In the genomic region with DNA sequence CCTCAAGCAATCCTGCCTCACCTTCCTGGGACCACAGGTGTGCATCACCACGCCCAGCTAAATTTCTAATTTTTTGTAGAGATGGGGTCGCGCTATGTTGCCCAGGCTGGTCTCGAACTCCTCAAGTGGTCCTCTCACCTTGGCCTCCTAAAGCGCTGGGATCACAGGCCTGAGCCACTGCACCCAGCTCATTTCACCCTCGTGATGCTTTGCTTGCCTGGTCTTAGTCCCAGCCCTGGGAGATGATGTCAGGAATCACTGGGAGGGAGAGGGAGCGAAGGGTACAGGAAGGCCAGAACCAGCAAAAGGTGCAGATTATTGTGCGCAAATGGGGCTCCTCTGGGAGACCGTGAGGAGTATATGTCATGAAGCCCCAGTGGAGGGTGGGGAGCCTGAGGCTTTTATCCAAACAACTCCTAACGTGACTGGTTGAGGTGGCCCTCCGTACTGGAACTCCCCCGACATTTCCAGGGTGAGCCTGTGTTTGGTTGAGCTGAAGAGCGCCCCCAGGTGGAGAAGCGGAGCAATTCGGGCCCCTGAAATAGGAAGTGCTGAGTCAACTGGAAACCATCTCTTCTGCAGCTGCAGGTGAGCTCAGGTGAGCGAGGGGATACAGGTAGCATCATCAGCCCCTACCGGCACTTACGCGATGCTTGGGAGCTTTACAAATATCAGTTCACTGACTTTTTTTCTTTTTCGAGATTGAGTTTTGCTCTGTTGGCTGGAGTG, we compare ENCODE assay signal across 11 cellular contexts. TPM values are rescaled to one million over a fixed set of nuclear protein-coding genes. Genes with fewer than 3 reads are reported as not detected.
DNase-seq lines count a peak whose midpoint lies in the region; ATAC-seq and TF ChIP-seq lines count a peak whose summit lies in the region.
"Had no signal": no experiment of that assay in that cellular context is flagged by ENCODE, and none has a peak within 500 bp of the region (broad histone marks: within the 10 kb centered on the region; RNA-seq: fewer than 3 reads in every experiment).

No MANE protein-coding gene starts in this region.

- no peak overlapping the region for H3K4me3 ChIP-seq in mesenchymal stem cell (ENCODE audit: insufficient read depth in 1 of 2, low read depth in 1 of 2, low read length in 2 of 2)
- H3K4me3 ChIP-seq: BLaER1 had no signal

- no peaks in the 10 kb centered on the region for H3K9me3 Mint-ChIP-seq in HFFc6
- peaks cover 12% of the 10 kb centered on the region for H3K9me3 Mint-ChIP-seq in activated naive CD8-positive, alpha-beta T cell treated with anti-CD3 and anti-CD28 coated beads, Interleukin-2, amount 50 U/mL, for 24 hours

- peak overlapping the region; percentile 30; the same call in 1 of the 2 replicates for H3K4me3 Mint-ChIP-seq in HFFc6
- H3K4me3 Mint-ChIP-seq in activated naive CD8-positive, alpha-beta T cell treated with anti-CD3 and anti-CD28 coated beads, Interleukin-2, amount 50 U/mL, for 24 hours = no peak overlapping the region

- no peak overlapping the region for H3K27ac ChIP-seq in mesenchymal stem cell (ENCODE audit: low read length, poor library complexity, severe bottlenecking)
- H3K27ac ChIP-seq: BLaER1 had no signal

- peaks cover 4% of the 10 kb centered on the region for H3K9me3 ChIP-seq in mesenchymal stem cell (ENCODE audit: control insufficient read depth, low read length)

- no peak overlapping the region for H2BK5ac ChIP-seq in mesenchymal stem cell (ENCODE audit: low read depth, low read length, poor library complexity, severe bottlenecking)

- peak overlapping the region; percentile 29 for H2BK15ac ChIP-seq in mesenchymal stem cell (ENCODE audit: low read depth, poor library complexity, severe bottlenecking)

- peaks cover 61% of the 10 kb centered on the region for H3K4me1 Mint-ChIP-seq in HFFc6 (ENCODE audit: low read depth)
- H3K4me1 Mint-ChIP-seq in activated naive CD8-positive, alpha-beta T cell treated with anti-CD3 and anti-CD28 coated beads, Interleukin-2, amount 50 U/mL, for 24 hours = peaks cover 35% of the 10 kb centered on the region

- H3K79me1 ChIP-seq in mesenchymal stem cell (replicated peaks; ENCODE audit: low read length, poor library complexity, severe bottlenecking) = no peaks in the 10 kb centered on the region

- H3K4me2 ChIP-seq in mesenchymal stem cell (ENCODE audit: low read length, poor library complexity, severe bottlenecking) = no peak overlapping the region
- H3K4me2 ChIP-seq: BLaER1 had no signal

- peak overlapping the region; percentile 66 for H4K8ac ChIP-seq in mesenchymal stem cell (ENCODE audit: low read length)

- no peaks in the 10 kb centered on the region for H3K27me3 Mint-ChIP-seq in HFFc6 (ENCODE audit: insufficient read depth)
- peaks cover 5% of the 10 kb centered on the region for H3K27me3 Mint-ChIP-seq in activated naive CD8-positive, alpha-beta T cell treated with anti-CD3 and anti-CD28 coated beads, Interleukin-2, amount 50 U/mL, for 24 hours

- peak overlapping the region; percentile 97 for H3K27ac Mint-ChIP-seq in HFFc6
- no peak overlapping the region for H3K27ac Mint-ChIP-seq in activated naive CD8-positive, alpha-beta T cell treated with anti-CD3 and anti-CD28 coated beads, Interleukin-2, amount 50 U/mL, for 24 hours

- H3K23ac ChIP-seq in mesenchymal stem cell (ENCODE audit: low read length in 2 of 2) = no peak overlapping the region

- H3K4ac ChIP-seq in mesenchymal stem cell (ENCODE audit: low read depth in 1 of 2, low read length in 2 of 2) = peak overlapping the region; percentile 5 to 26

- H3K18ac ChIP-seq in mesenchymal stem cell (ENCODE audit: low read depth in 1 of 2, low read length in 2 of 2) = peak overlapping the region; percentile 9 to 41

- peak overlapping the region; percentile 64 to 93 for H2BK12ac ChIP-seq in mesenchymal stem cell (ENCODE audit: low read length in 2 of 2)

- H2AFZ ChIP-seq in mesenchymal stem cell (ENCODE audit: low read depth, low read length) = no peak overlapping the region

- DNase-seq in NCI-H748 (lab: John Stamatoyannopoulos, UW; ENCODE audit: unreplicated experiment) = peak; percentile 14
- DNase-seq in NCI-H748 treated with DMSO at 0.1 percent for 48 hours (lab: John Stamatoyannopoulos, UW) = no peak
- no peak for DNase-seq in HFFc6
- DNase-seq in activated naive CD8-positive, alpha-beta T cell treated with anti-CD3 and anti-CD28 coated beads, Interleukin-2, amount 50 U/mL, for 24 hours = peak; percentile 36
- no peak for DNase-seq in mesenchymal stem cell
- no peak for DNase-seq in effector CD4-positive, alpha-beta T cell
- DNase-seq in cerebellar cortex (ENCODE audit: low spot score) = no peak
- DNase-seq in NK-92 (lab: John Stamatoyannopoulos, UW; ENCODE audit: unreplicated experiment) = no peak
- DNase-seq: activated gamma-delta T cell treated with Interleukin-2 at 50 U/mL for 16 hours, kidney glomerular epithelial cell had no signal

- peak overlapping the region; percentile 90 for H4K91ac ChIP-seq in mesenchymal stem cell (ENCODE audit: low read length)

- peaks cover 15% of the 10 kb centered on the region for H3K36me3 Mint-ChIP-seq in HFFc6 (ENCODE audit: low read depth)
- H3K36me3 Mint-ChIP-seq in activated naive CD8-positive, alpha-beta T cell treated with anti-CD3 and anti-CD28 coated beads, Interleukin-2, amount 50 U/mL, for 24 hours (ENCODE audit: low read depth) = peaks cover 4% of the 10 kb centered on the region

- no peaks in the 10 kb centered on the region for H3K27me3 ChIP-seq in mesenchymal stem cell (ENCODE audit: control insufficient read depth in 1 of 2, insufficient read depth in 1 of 2, low read length in 2 of 2)
- H3K27me3 ChIP-seq: BLaER1 had no signal

- H2AK5ac ChIP-seq in mesenchymal stem cell (ENCODE audit: low read length, severe bottlenecking) = no peak overlapping the region

- no peak overlapping the region for H3K9ac ChIP-seq in mesenchymal stem cell (ENCODE audit: low read length)
- H3K9ac ChIP-seq: BLaER1 had no signal

- no peak overlapping the region for H2BK120ac ChIP-seq in mesenchymal stem cell (ENCODE audit: low read depth, low read length)

- H3K14ac ChIP-seq in mesenchymal stem cell (ENCODE audit: low read length in 2 of 2) = no peak overlapping the region

- ATAC-seq in activated naive CD8-positive, alpha-beta T cell treated with anti-CD3 and anti-CD28 coated beads, Interleukin-2, amount 50 U/mL, for 24 hours = no peak

- WGBS in mesenchymal stem cell = 72% methylated on average over 20 of the region's 20 CpGs

- H3K36me3 ChIP-seq in mesenchymal stem cell (ENCODE audit: control insufficient read depth in 1 of 2, insufficient read depth in 2 of 2, low read depth in 1 of 2, low read length in 2 of 2) = no peaks in the 10 kb centered on the region
- H3K36me3 ChIP-seq: BLaER1 had no signal

- TF ChIP-seq CTCF in HFFc6 (IDR thresholded peaks at IDR 0.05) = peak; percentile 82

- peaks cover 8% of the 10 kb centered on the region for H3K4me1 ChIP-seq in mesenchymal stem cell (ENCODE audit: control insufficient read depth, insufficient read depth, low read depth, low read length)

RNA-seq across cellular contexts. Expression of gene HAPSTR1, which starts 41.2 kb away (rescaled TPM):
- 10 to 100 TPM; 65.0 to 77.4 (median 72.0) TPM for total RNA-seq in HFFc6 (2021; fragmentation: NEBNext Ultra II Directional; extraction: Animal tissue kit (Norgen Biotek cat#: 25700))
- 43.4 TPM for polyA plus RNA-seq in mesenchymal stem cell (2013, experiment 1 of 2)
- polyA plus RNA-seq in mesenchymal stem cell (2013, experiment 2 of 2) = 42.6 TPM

Comparison
In these comparisons a context has a peak if more than half of its experiments do, and no peak if none do; other contexts are left out.
1. DNase-seq: peak in NCI-H748 (single experiment) and activated naive CD8-positive, alpha-beta T cell treated with anti-CD3 and anti-CD28 coated beads, Interleukin-2, amount 50 U/mL, for 24 hours (single experiment); none in NCI-H748 treated with DMSO at 0.1 percent for 48 hours (single experiment), HFFc6 (single experiment), mesenchymal stem cell (single experiment), effector CD4-positive, alpha-beta T cell (single experiment), cerebellar cortex (single experiment) and NK-92 (single experiment).